17 cellular contexts compared by ENCODE assay signal in genomic region chr11:69922596-69923111, GRCh38.
"Had no signal": no experiment of that assay in that cellular context is flagged by ENCODE, and none has a peak within 500 bp of the region (broad histone marks: within the 10 kb centered on the region; RNA-seq: fewer than 3 reads in every experiment).

No MANE protein-coding gene starts in this region.

- H3K27ac ChIP-seq: cardiac muscle cell, prostate gland, thoracic aorta had no signal

- ATAC-seq: activated CD8-positive, alpha-beta memory T cell treated with anti-CD3 and anti-CD28 coated beads, Interleukin-2, amount 10 ng/mL, durations not matched to agents 7 days and 5 days; effector memory CD8-positive, alpha-beta T cell; stimulated activated naive B cell treated with anti-CD40 and anti-IgM and Interleukin-4, amounts not matched to agents 10 μg/mL and 1 μg/mL and 100 μg/mL, for 72 hours; T-cell had no signal

- FAIRE-seq: islet of Langerhans had no signal

- H3K4me2 ChIP-seq: SK-N-SH had no signal

- H3K36me3 ChIP-seq: cardiac muscle cell, esophagus squamous epithelium, prostate gland, right atrium auricular region, thoracic aorta had no signal

- H3K4me1 ChIP-seq: prostate gland had no signal

- H3K9me3 ChIP-seq: esophagus squamous epithelium, prostate gland, right atrium auricular region, SK-N-SH, thoracic aorta had no signal

- H3K4me3 ChIP-seq: cardiac muscle cell, esophagus squamous epithelium, prostate gland, right atrium auricular region, thoracic aorta had no signal

- DNase-seq: activated B cell treated with CpG ODN at 0.5 μM for 24 hours; activated CD4-positive, alpha-beta memory T cell treated with anti-CD3 and anti-CD28 coated beads, Interleukin-2, amount 10 ng/mL, durations not matched to agents 7 days and 5 days; activated CD4-positive, alpha-beta T cell treated with anti-CD3 and anti-CD28 coated beads for 48 hours; activated CD8-positive, alpha-beta memory T cell treated with anti-CD3 and anti-CD28 coated beads, Interleukin-2, amount 10 ng/mL, durations not matched to agents 7 days and 5 days; activated naive CD4-positive, alpha-beta T cell treated with anti-CD3 and anti-CD28 coated beads for 36 hours; effector memory CD8-positive, alpha-beta T cell; esophagus squamous epithelium; midbrain; occipital lobe; SK-N-SH; stimulated activated naive B cell treated with anti-CD40 and anti-IgM and Interleukin-4, amounts not matched to agents 10 μg/mL and 1 μg/mL and 100 μg/mL, for 72 hours had no signal

- H3K9ac ChIP-seq: SK-N-SH had no signal

- H3K27me3 ChIP-seq: right atrium auricular region had no signal
